In the genomic region with DNA sequence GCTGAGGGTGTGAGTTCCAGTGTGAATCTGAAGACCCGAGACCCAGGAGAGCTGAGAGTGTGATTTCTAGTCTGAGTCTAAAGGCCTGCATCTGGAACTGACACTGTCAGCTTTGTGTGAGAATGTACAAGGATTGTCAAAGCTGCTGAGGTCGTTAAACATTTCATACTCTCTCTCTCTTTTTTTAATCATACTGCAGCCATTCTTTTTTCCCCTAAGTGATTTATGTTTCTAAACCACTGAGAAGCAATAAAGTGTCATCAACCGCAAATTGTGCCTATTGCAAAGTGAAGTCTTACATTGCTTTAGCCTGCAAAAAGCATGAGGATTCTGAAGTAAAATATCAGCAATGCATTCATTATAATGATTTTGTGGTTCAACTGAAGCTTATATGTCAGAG, we compare ENCODE assay signal across 23 cellular contexts.
"Had no signal": no experiment of that assay in that cellular context is flagged by ENCODE, and none has a peak within 500 bp of the region (broad histone marks: within the 10 kb centered on the region; RNA-seq: fewer than 3 reads in every experiment).

No MANE protein-coding gene starts in this region.

- H3K4me3 Mint-ChIP-seq: activated CD4-positive, alpha-beta T cell treated with anti-CD3 and anti-CD28 coated beads, Interleukin-2, amount 10 ng/mL, durations not matched to agents 7 days and 5 days; activated CD8-positive, alpha-beta T cell treated with anti-CD3 and anti-CD28 coated beads for 36 hours; activated T-cell treated with anti-CD3 and anti-CD28 coated beads, Interleukin-2, amount 50 U/mL, for 4 hours; activated T-helper 17 cell treated with anti-CD3 and anti-CD28 coated beads, Interleukin-2, amount 50 U/mL, for 72 hours; effector memory CD8-positive, alpha-beta T cell; natural killer cell; type B pancreatic cell; WTC11 had no signal

- ATAC-seq: activated CD8-positive, alpha-beta T cell treated with anti-CD3 and anti-CD28 coated beads for 36 hours; activated T-cell treated with anti-CD3 and anti-CD28 coated beads, Interleukin-2, amount 50 U/mL, for 4 hours; activated T-helper 17 cell treated with anti-CD3 and anti-CD28 coated beads, Interleukin-2, amount 50 U/mL, for 72 hours; effector memory CD8-positive, alpha-beta T cell; gastrocnemius medialis; natural killer cell; right lobe of liver; stimulated activated naive CD8-positive, alpha-beta T cell treated with anti-CD3 and anti-CD28 coated beads, Interleukin-15, Interleukin-2, amounts not matched to agents 100 U/mL and 50 U/mL, for 24 hours; WTC11 had no signal

- H3K4me1 Mint-ChIP-seq: activated CD4-positive, alpha-beta T cell treated with anti-CD3 and anti-CD28 coated beads, Interleukin-2, amount 10 ng/mL, durations not matched to agents 7 days and 5 days; activated T-helper 17 cell treated with anti-CD3 and anti-CD28 coated beads, Interleukin-2, amount 50 U/mL, for 72 hours; natural killer cell had no signal

- H3K27me3 Mint-ChIP-seq: activated CD4-positive, alpha-beta T cell treated with anti-CD3 and anti-CD28 coated beads, Interleukin-2, amount 10 ng/mL, durations not matched to agents 7 days and 5 days; activated CD8-positive, alpha-beta T cell treated with anti-CD3 and anti-CD28 coated beads for 36 hours; activated T-helper 17 cell treated with anti-CD3 and anti-CD28 coated beads, Interleukin-2, amount 50 U/mL, for 72 hours; effector memory CD8-positive, alpha-beta T cell had no signal

- H3K36me3 Mint-ChIP-seq: natural killer cell, type B pancreatic cell had no signal

- H3K27ac Mint-ChIP-seq: activated CD4-positive, alpha-beta T cell treated with anti-CD3 and anti-CD28 coated beads, Interleukin-2, amount 10 ng/mL, durations not matched to agents 7 days and 5 days; activated CD8-positive, alpha-beta T cell treated with anti-CD3 and anti-CD28 coated beads for 36 hours; activated T-helper 17 cell treated with anti-CD3 and anti-CD28 coated beads, Interleukin-2, amount 50 U/mL, for 72 hours; effector memory CD8-positive, alpha-beta T cell; type B pancreatic cell; WTC11 had no signal

- H3K9me3 Mint-ChIP-seq: activated T-helper 17 cell treated with anti-CD3 and anti-CD28 coated beads, Interleukin-2, amount 50 U/mL, for 72 hours; effector memory CD8-positive, alpha-beta T cell; natural killer cell; type B pancreatic cell had no signal

- DNase-seq: activated CD4-positive, alpha-beta T cell treated with anti-CD3 and anti-CD28 coated beads for 1 hour; activated CD4-positive, alpha-beta T cell treated with anti-CD3 and anti-CD28 coated beads, Interleukin-2, amount 10 ng/mL, durations not matched to agents 7 days and 5 days; activated CD8-positive, alpha-beta T cell treated with anti-CD3 and anti-CD28 coated beads for 36 hours; activated gamma-delta T cell treated with Interleukin-2 at 50 U/mL for 16 hours; activated naive CD4-positive, alpha-beta T cell treated with anti-CD3 and anti-CD28 coated beads, Interleukin-2, amount 50 U/mL, for 16 hours; activated T-cell treated with anti-CD3 and anti-CD28 coated beads, Interleukin-2, amount 50 U/mL, for 4 hours; amniotic stem cell; brain microvascular endothelial cell; cortex of kidney; effector memory CD8-positive, alpha-beta T cell; erythroblast; gastrocnemius medialis; glutamatergic neuron; left ventricle myocardium inferior; mesendoderm; natural killer cell; right lobe of liver; stimulated activated CD4-positive, alpha-beta T cell treated with anti-CD3 and anti-CD28 coated beads, Interleukin-2, amount 100 ng/mL, for 48 hours; stimulated activated naive CD8-positive, alpha-beta T cell treated with anti-CD3 and anti-CD28 coated beads, Interleukin-15, Interleukin-2, amounts not matched to agents 100 U/mL and 50 U/mL, for 24 hours; uterus had no signal
